18 cellular contexts compared by ENCODE assay signal in the genomic region with DNA sequence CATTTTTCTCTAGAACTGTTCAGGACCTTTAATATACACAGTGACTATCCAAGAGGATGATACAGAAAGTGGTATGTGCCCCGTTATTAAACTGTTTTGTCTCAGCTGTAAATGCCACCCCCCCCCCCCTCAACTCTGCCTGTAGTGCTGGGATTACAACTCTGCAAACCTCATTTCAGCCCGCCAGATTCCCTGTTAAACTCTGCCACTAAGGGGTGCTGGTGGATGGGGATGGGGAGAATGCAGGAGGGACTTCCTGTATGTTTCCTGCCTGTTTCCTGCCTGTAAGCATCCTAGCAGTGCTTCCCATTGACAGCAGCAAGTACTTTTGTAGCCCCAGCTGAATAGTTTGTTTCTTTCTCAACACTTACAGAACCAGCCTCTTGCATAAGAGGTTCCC.
DNase-seq lines count a peak whose midpoint lies in the region; ATAC-seq, FAIRE-seq and TF ChIP-seq lines count a peak whose summit lies in the region.
"Had no signal": no experiment of that assay in that cellular context is flagged by ENCODE, and none has a peak within 500 bp of the region (broad histone marks: within the 10 kb centered on the region; RNA-seq: fewer than 3 reads in every experiment).

No MANE protein-coding gene starts in this region.

- TF ChIP-seq POLR2A in NB4 (IDR thresholded peaks at IDR 0.05; ENCODE audit: extremely low read depth, insufficient read length) = no peak

- no peaks in the 10 kb centered on the region for H3K4me1 Mint-ChIP-seq in activated CD4-positive, alpha-beta T cell treated with anti-CD3 and anti-CD28 coated beads for 36 hours
- H3K4me1 Mint-ChIP-seq: immature natural killer cell had no signal

- no peaks in the 10 kb centered on the region for H3K9me3 Mint-ChIP-seq in activated CD4-positive, alpha-beta T cell treated with anti-CD3 and anti-CD28 coated beads for 36 hours (ENCODE audit: low read depth)
- H3K9me3 Mint-ChIP-seq: activated T-cell treated with anti-CD3 and anti-CD28 coated beads, Interleukin-2, amount 50 U/mL, for 72 hours; immature natural killer cell had no signal

- intact Hi-C loops in activated CD4-positive, alpha-beta T cell treated with anti-CD3 and anti-CD28 coated beads for 36 hours (cut with DNase I, micrococcal nuclease) = no loop called here

- CTCF ChIA-PET in activated CD4-positive, alpha-beta T cell treated with anti-CD3 and anti-CD28 coated beads for 36 hours (lab: Charles Lee) = interaction anchor here (1.6 kb wide), 1 partner anchor 9 kb away, joined by 5 read pairs; no protein-coding TSS in a partner anchor

- in situ Hi-C loops in astrocyte of the cerebellum (cut with HindIII; ENCODE audit: low sequenced_read_pairs) = no loop called here

- no peak for TF ChIP-seq CTCF in NB4 (IDR thresholded peaks at IDR 0.05; ENCODE audit: low read depth, low read length)
- peak; percentile 28 for TF ChIP-seq CTCF in astrocyte of the cerebellum (IDR thresholded peaks at IDR 0.05; ENCODE audit: low read depth, low read length, missing control alignments)

- no peak overlapping the region for H3K4me3 ChIP-seq in NB4 (ENCODE audit: low read depth, low read length)
- no peak overlapping the region for H3K4me3 ChIP-seq in astrocyte of the cerebellum (ENCODE audit: low read depth, low read length)
- H3K4me3 ChIP-seq: psoas muscle, suprapubic skin had no signal

- no peaks in the 10 kb centered on the region for H3K36me3 Mint-ChIP-seq in activated CD4-positive, alpha-beta T cell treated with anti-CD3 and anti-CD28 coated beads for 36 hours (ENCODE audit: low read depth)
- H3K36me3 Mint-ChIP-seq: immature natural killer cell had no signal

- FAIRE-seq in RCC 7860 (lab: Jason Lieb, UNC) = no peak

- DNase-seq in Daoy (ENCODE audit: low read depth) (peak; percentile 48), NB4 (ENCODE audit: low read depth) (peak; percentile 1), astrocyte of the cerebellum (ENCODE audit: low read depth) (no peak), kidney tubule cell (ENCODE audit: low spot score) (peak; percentile 11), C1 segment of cervical spinal cord (lab: John Stamatoyannopoulos, UW) (no peak), RCC 7860 (ENCODE audit: low spot score) (no peak)
- no peak for DNase-seq in activated CD4-positive, alpha-beta T cell treated with anti-CD3 and anti-CD28 coated beads for 36 hours
- DNase-seq: activated CD4-positive, alpha-beta T cell treated with anti-CD3 and anti-CD28 coated beads for 48 hours; activated T-cell treated with anti-CD3 and anti-CD28 coated beads, Interleukin-2, amount 50 U/mL, for 72 hours; anterior cingulate cortex; COR-L47; immature natural killer cell; KG1; NCI-H187; psoas muscle; stimulated activated CD4-positive, alpha-beta T cell treated with anti-CD3 and anti-CD28 coated beads, Interleukin-15, amount 100 ng/mL, for 24 hours had no signal

- ATAC-seq in activated CD4-positive, alpha-beta T cell treated with anti-CD3 and anti-CD28 coated beads for 36 hours = no peak
- ATAC-seq in GM18907 (IDR thresholded peaks at IDR 0.05; ENCODE audit: unreplicated experiment) = no peak
- ATAC-seq: activated T-cell treated with anti-CD3 and anti-CD28 coated beads, Interleukin-2, amount 50 U/mL, for 72 hours had no signal

- H3K27ac Mint-ChIP-seq in activated CD4-positive, alpha-beta T cell treated with anti-CD3 and anti-CD28 coated beads for 36 hours = no peak overlapping the region
- H3K27ac Mint-ChIP-seq: activated T-cell treated with anti-CD3 and anti-CD28 coated beads, Interleukin-2, amount 50 U/mL, for 72 hours; immature natural killer cell had no signal

- POLR2A ChIA-PET in activated CD4-positive, alpha-beta T cell treated with anti-CD3 and anti-CD28 coated beads for 36 hours (lab: Charles Lee) = no interaction called here

- H3K4me3 Mint-ChIP-seq in activated CD4-positive, alpha-beta T cell treated with anti-CD3 and anti-CD28 coated beads for 36 hours = no peak overlapping the region
- H3K4me3 Mint-ChIP-seq: activated T-cell treated with anti-CD3 and anti-CD28 coated beads, Interleukin-2, amount 50 U/mL, for 72 hours; immature natural killer cell had no signal

- H3K27me3 Mint-ChIP-seq in activated CD4-positive, alpha-beta T cell treated with anti-CD3 and anti-CD28 coated beads for 36 hours = peaks cover 7% of the 10 kb centered on the region

Comparison
In these comparisons a context has a peak if more than half of its experiments do, and no peak if none do; other contexts are left out.
1. DNase-seq: peak in Daoy (single experiment), NB4 (single experiment) and kidney tubule cell (single experiment); none in astrocyte of the cerebellum (single experiment), activated CD4-positive, alpha-beta T cell treated with anti-CD3 and anti-CD28 coated beads for 36 hours (single experiment), C1 segment of cervical spinal cord (0 of 14) and RCC 7860 (single experiment).